Comparison of ENCODE assay signal across 28 cellular contexts in the genomic region with DNA sequence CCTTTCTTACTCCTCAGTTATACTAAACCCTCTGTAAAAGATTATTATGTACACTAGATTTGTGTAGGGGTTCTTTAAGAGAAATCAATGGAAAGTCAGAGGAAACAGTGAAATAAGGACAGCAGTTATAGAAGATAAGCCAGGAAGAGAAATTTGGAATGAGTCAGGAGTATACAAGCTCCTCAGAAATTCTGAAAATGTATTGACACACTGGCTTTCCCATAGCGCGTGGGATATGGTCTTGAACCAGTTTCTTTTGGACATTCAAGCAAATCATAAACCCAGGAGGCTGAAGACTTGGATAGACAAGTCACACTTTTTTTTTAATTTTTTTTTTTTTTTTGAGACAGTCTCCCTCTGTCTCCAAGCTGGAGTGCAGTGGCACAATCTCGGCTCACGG.
"Had no signal": no experiment of that assay in that cellular context is flagged by ENCODE, and none has a peak within 500 bp of the region (broad histone marks: within the 10 kb centered on the region; RNA-seq: fewer than 3 reads in every experiment).

No MANE protein-coding gene starts in this region.

- H3K36me3 ChIP-seq: adrenal gland, breast epithelium, left lung, ovary, prostate gland, right atrium auricular region, upper lobe of left lung had no signal

- DNase-seq: activated B cell treated with CpG ODN at 0.5 μM for 24 hours; activated CD4-positive, alpha-beta T cell treated with anti-CD3 and anti-CD28 coated beads for 36 hours; activated CD4-positive, alpha-beta T cell treated with anti-CD3 and anti-CD28 coated beads, Interleukin-2, amount 50 U/mL, for 4 hours; activated CD8-positive, alpha-beta memory T cell treated with anti-CD3 and anti-CD28 coated beads, Interleukin-2, amount 50 U/mL, for 48 hours; activated naive CD4-positive, alpha-beta T cell; activated T-cell treated with anti-CD3 and anti-CD28 coated beads, Interleukin-2, amount 50 U/mL, for 4 hours; adrenal gland; cortex of kidney; endodermal cell; glutamatergic neuron; immature natural killer cell; kidney glomerular epithelial cell; left lung; naive thymus-derived CD8-positive, alpha-beta T cell; ovary; stimulated activated CD4-positive, alpha-beta T cell treated with anti-CD3 and anti-CD28 coated beads, Interleukin-12 subunit alpha, Interleukin-12 subunit beta, amount 100 ng/mL, for 4 hours; stimulated activated CD4-positive, alpha-beta T cell treated with anti-CD3 and anti-CD28 coated beads, Interleukin-4, amount 100 ng/mL, for 4 hours; stimulated activated naive CD8-positive, alpha-beta T cell treated with anti-CD3 and anti-CD28 coated beads, Interleukin-15, Interleukin-2, amounts not matched to agents 100 U/mL and 50 U/mL, for 24 hours had no signal

- H3K27ac ChIP-seq: adrenal gland, breast epithelium, hepatocyte, left lung, ovary, prostate gland, right atrium auricular region, upper lobe of left lung had no signal

- H3K79me2 ChIP-seq: hepatocyte had no signal

- H2AFZ ChIP-seq: hepatocyte had no signal

- H3K4me1 Mint-ChIP-seq: activated B cell treated with CpG ODN at 0.5 μM for 24 hours; activated CD4-positive, alpha-beta T cell treated with anti-CD3 and anti-CD28 coated beads for 36 hours; immature natural killer cell; naive thymus-derived CD8-positive, alpha-beta T cell had no signal

- H3K4me2 ChIP-seq: hepatocyte had no signal

- H3K9me3 Mint-ChIP-seq: activated B cell treated with CpG ODN at 0.5 μM for 24 hours; endodermal cell; T-helper 1 cell treated with Interleukin-12 subunit alpha and Interleukin-12 subunit beta and Interleukin-4 antibody, amounts not matched to agents 30 μg/mL and 1 μg/mL, for 36 hours had no signal

- H3K9me3 ChIP-seq: adrenal gland, breast epithelium, left lung, ovary, prostate gland, right atrium auricular region, upper lobe of left lung had no signal

- H3K4me1 ChIP-seq: adrenal gland, breast epithelium, left lung, prostate gland, right atrium auricular region, upper lobe of left lung had no signal

- H3K36me3 Mint-ChIP-seq: activated naive CD8-positive, alpha-beta T cell; immature natural killer cell; naive thymus-derived CD8-positive, alpha-beta T cell had no signal

- ATAC-seq: activated CD4-positive, alpha-beta T cell treated with anti-CD3 and anti-CD28 coated beads for 36 hours; activated T-cell treated with anti-CD3 and anti-CD28 coated beads, Interleukin-2, amount 50 U/mL, for 4 hours; left lung; naive thymus-derived CD8-positive, alpha-beta T cell; stimulated activated naive CD8-positive, alpha-beta T cell treated with anti-CD3 and anti-CD28 coated beads, Interleukin-15, Interleukin-2, amounts not matched to agents 100 U/mL and 50 U/mL, for 24 hours had no signal

- FAIRE-seq: frontal cortex had no signal

- H3K4me3 ChIP-seq: adrenal gland, breast epithelium, hepatocyte, left lung, lung, ovary, prostate gland, right atrium auricular region, upper lobe of left lung had no signal

- H3K4me3 Mint-ChIP-seq: activated B cell treated with CpG ODN at 0.5 μM for 24 hours; activated CD4-positive, alpha-beta T cell treated with anti-CD3 and anti-CD28 coated beads for 36 hours; activated naive CD8-positive, alpha-beta T cell; activated T-cell treated with anti-CD3 and anti-CD28 coated beads, Interleukin-2, amount 50 U/mL, for 4 hours; endodermal cell; immature natural killer cell; naive thymus-derived CD8-positive, alpha-beta T cell; T-helper 1 cell treated with Interleukin-12 subunit alpha and Interleukin-12 subunit beta and Interleukin-4 antibody, amounts not matched to agents 30 μg/mL and 1 μg/mL, for 36 hours had no signal

- H3K27ac Mint-ChIP-seq: activated B cell treated with CpG ODN at 0.5 μM for 24 hours; activated CD4-positive, alpha-beta T cell treated with anti-CD3 and anti-CD28 coated beads for 36 hours; activated naive CD8-positive, alpha-beta T cell; activated T-helper 2 cell treated with anti-CD3 and anti-CD28 coated beads, Interferon-gamma antibody, Interleukin-2, Interleukin-4, amounts not matched to agents 10 μg/mL and 5 μg/mL and 100 μg/mL, durations not matched to agents 14 hours and 24 hours and 36 hours; endodermal cell; immature natural killer cell; naive thymus-derived CD8-positive, alpha-beta T cell; T-helper 1 cell treated with Interleukin-12 subunit alpha and Interleukin-12 subunit beta and Interleukin-4 antibody, amounts not matched to agents 30 μg/mL and 1 μg/mL, for 36 hours had no signal

- H3K27me3 ChIP-seq: adrenal gland, breast epithelium, hepatocyte, left lung, ovary, right atrium auricular region, upper lobe of left lung had no signal

- H3K27me3 Mint-ChIP-seq: activated B cell treated with CpG ODN at 0.5 μM for 24 hours; activated CD4-positive, alpha-beta T cell treated with anti-CD3 and anti-CD28 coated beads for 36 hours; activated naive CD8-positive, alpha-beta T cell had no signal
